Comparison of ENCODE assay signal across 8 cellular contexts in genomic region chr4:55947912-55948725, GRCh38. TPM values are rescaled to one million over a fixed set of nuclear protein-coding genes. Genes with fewer than 3 reads are reported as not detected.
DNase-seq lines count a peak whose midpoint lies in the region; ATAC-seq and TF ChIP-seq lines count a peak whose summit lies in the region.

No MANE protein-coding gene starts in this region.

- H3F3A ChIP-seq in MM.1S (ENCODE audit: insufficient read depth, low read length) = peaks cover 34% of the 10 kb centered on the region

- H3K27me3 ChIP-seq in CD4-positive, alpha-beta T cell (ENCODE audit: control insufficient read depth, insufficient read depth, low read length) = no peaks in the 10 kb centered on the region
- H3K27me3 ChIP-seq in MM.1S (replicated peaks; ENCODE audit: insufficient read depth, low read length) = no peaks in the 10 kb centered on the region

- H3K9me2 ChIP-seq in MM.1S (replicated peaks; ENCODE audit: insufficient read depth, low read length) = no peaks in the 10 kb centered on the region

- peak in 8 of 10 experiments; percentile 15 to 52 (median 26) for DNase-seq in CD4-positive, alpha-beta T cell
- DNase-seq in MM.1S (peak; percentile 84), activated T-cell treated with anti-CD3 and anti-CD28 coated beads for 24 hours (ENCODE audit: low read depth) (peak; percentile 40), fibroblast of peridontal ligament (ENCODE audit: extremely low read depth) (peak; percentile 97), osteocyte (ENCODE audit: extremely low spot score, unreplicated experiment) (no peak), NCI-H2029 (lab: John Stamatoyannopoulos, UW) (no peak), pons (ENCODE audit: low spot score) (no peak)

- CTCF ChIA-PET in CD4-positive, alpha-beta T cell (lab: Charles Lee) = interaction anchor here (0.5 to 3.0 kb wide), 28 partner anchors 9 to 1030 kb away, joined by 3 to 22 read pairs (median 5); partner anchors contain the start of genes AASDH and REST

- no peaks in the 10 kb centered on the region for H3K27me3 Mint-ChIP-seq in CD4-positive, alpha-beta T cell
- H3K27me3 Mint-ChIP-seq in osteocyte (ENCODE audit: unreplicated experiment) = no peaks in the 10 kb centered on the region

- ATAC-seq in CD4-positive, alpha-beta T cell (ENCODE audit: poor library complexity) = peak; percentile 63
- ATAC-seq in GM21515 (IDR thresholded peaks at IDR 0.05; ENCODE audit: unreplicated experiment) = peak; percentile 15

- H3K4me1 ChIP-seq in MM.1S (ENCODE audit: low read length) = peaks cover 18% of the 10 kb centered on the region

- no peaks in the 10 kb centered on the region for H3K36me3 ChIP-seq in MM.1S (replicated peaks; ENCODE audit: insufficient read depth, low read length)

- peak overlapping the region; percentile 67 for H2AFZ ChIP-seq in MM.1S (ENCODE audit: low read length)

- H3K79me2 ChIP-seq in MM.1S (ENCODE audit: low read length) = peaks cover 39% of the 10 kb centered on the region

- peak overlapping the region; percentile 93 for H3K9ac ChIP-seq in MM.1S (ENCODE audit: low read length)

- no peak for TF ChIP-seq CTCF in CD4-positive, alpha-beta T cell (IDR thresholded peaks at IDR 0.05)
- TF ChIP-seq CTCF in MM.1S (IDR thresholded peaks at IDR 0.05; ENCODE audit: low read length) (no peak), osteocyte (IDR thresholded peaks at IDR 0.05) (no peak)

- peak overlapping the region; percentile 90 for H3K4me3 Mint-ChIP-seq in CD4-positive, alpha-beta T cell
- H3K4me3 Mint-ChIP-seq in osteocyte (ENCODE audit: unreplicated experiment) = peak overlapping the region; percentile 76

- H3K9me3 ChIP-seq in CD4-positive, alpha-beta T cell (ENCODE audit: control insufficient read depth, low read length) = no peaks in the 10 kb centered on the region
- no peaks in the 10 kb centered on the region for H3K9me3 ChIP-seq in MM.1S (replicated peaks; ENCODE audit: insufficient read depth, low read length)

- H3K36me3 Mint-ChIP-seq in CD4-positive, alpha-beta T cell (ENCODE audit: low read depth) = peaks cover 26% of the 10 kb centered on the region
- peaks cover 6% of the 10 kb centered on the region for H3K36me3 Mint-ChIP-seq in osteocyte (ENCODE audit: unreplicated experiment)

- peak overlapping the region; percentile 90 for H3K4me3 ChIP-seq in MM.1S (ENCODE audit: low read length)

- H3K27ac Mint-ChIP-seq in CD4-positive, alpha-beta T cell = peak overlapping the region; percentile 96
- H3K27ac Mint-ChIP-seq in osteocyte (ENCODE audit: unreplicated experiment) = peak overlapping the region; percentile 95

- intact Hi-C loops in CD4-positive, alpha-beta T cell (cut with DNase I, micrococcal nuclease) = loop anchor here (1.0 to 10.0 kb wide), 13 partner anchors 41 to 1031 kb away; partner anchors contain the start of genes POLR2B (in 2 of the 2), AASDH (in 1 of the 2), EXOC1 (in 1 of the 2) and NOA1 (in 1 of the 2)

- POLR2A ChIA-PET in CD4-positive, alpha-beta T cell (lab: Charles Lee) = interaction anchor here (0.5 to 3.5 kb wide), 28 partner anchors 8 to 1030 kb away, joined by 3 to 42 read pairs (median 7); partner anchors contain the start of genes AASDH, EXOC1, NOA1 and PAICS

- H3K4me1 Mint-ChIP-seq in CD4-positive, alpha-beta T cell (ENCODE audit: low read depth) = peaks cover 58% of the 10 kb centered on the region
- peaks cover 42% of the 10 kb centered on the region for H3K4me1 Mint-ChIP-seq in osteocyte (ENCODE audit: unreplicated experiment)

- no peaks in the 10 kb centered on the region for H3K9me3 Mint-ChIP-seq in CD4-positive, alpha-beta T cell
- H3K9me3 Mint-ChIP-seq in osteocyte (ENCODE audit: unreplicated experiment) = no peaks in the 10 kb centered on the region

- peak overlapping the region; percentile 94 for H3K4me2 ChIP-seq in MM.1S (ENCODE audit: low read depth, low read length)

- peak overlapping the region; percentile 79 for H3K27ac ChIP-seq in CD4-positive, alpha-beta T cell (ENCODE audit: low read depth, low read length)
- peak overlapping the region; percentile 94 for H3K27ac ChIP-seq in MM.1S (ENCODE audit: low read length)

- no peaks in the 10 kb centered on the region for H4K20me1 ChIP-seq in MM.1S (ENCODE audit: insufficient read depth, low read length)

RNA-seq across cellular contexts. Expression of gene CEP135, which starts 0.6 kb away (rescaled TPM):
- 10 to 100 TPM; 19.6 to 21.0 TPM for total RNA-seq in CD4-positive, alpha-beta T cell
- total RNA-seq in osteocyte = 11.8 TPM in 2 replicates

Comparison
In these comparisons a context has a peak if more than half of its experiments do, and no peak if none do; other contexts are left out.
1. DNase-seq: peak in CD4-positive, alpha-beta T cell (8 of 10), MM.1S (single experiment), activated T-cell treated with anti-CD3 and anti-CD28 coated beads for 24 hours (single experiment) and fibroblast of peridontal ligament (single experiment); none in osteocyte (single experiment), NCI-H2029 (single experiment) and pons (single experiment).